Comparison of ENCODE assay signal across 23 cellular contexts in the genomic region with DNA sequence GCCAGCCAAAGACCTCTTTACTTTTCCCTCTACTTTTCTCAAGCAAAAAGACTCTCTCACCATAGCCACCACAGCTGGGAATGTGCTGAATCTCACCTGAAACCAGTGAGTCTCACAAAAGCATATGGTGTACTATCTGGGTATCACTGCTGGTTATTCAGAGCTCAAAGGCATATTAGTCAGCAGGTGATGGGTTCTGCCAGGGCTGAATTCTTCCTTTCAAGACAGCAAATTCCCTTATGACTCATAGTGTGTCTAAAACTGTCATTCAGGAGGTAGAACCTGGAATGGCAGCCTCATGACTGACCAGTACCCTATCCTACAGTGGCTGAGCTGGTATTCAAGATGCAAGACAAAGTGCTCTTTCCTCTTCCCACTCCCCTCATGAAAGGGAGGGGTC.
DNase-seq lines count a peak whose midpoint lies in the region; TF ChIP-seq lines count a peak whose summit lies in the region.
"Had no signal": no experiment of that assay in that cellular context is flagged by ENCODE, and none has a peak within 500 bp of the region (broad histone marks: within the 10 kb centered on the region; RNA-seq: fewer than 3 reads in every experiment).

No MANE protein-coding gene starts in this region.

- no peak for TF ChIP-seq CTCF in HFF-Myc (IDR thresholded peaks at IDR 0.05; ENCODE audit: low read depth, low read length, missing control alignments)
- TF ChIP-seq CTCF in PC-9 (conservative IDR thresholded peaks at IDR 0.05): no peak
- TF ChIP-seq CTCF in brain microvascular endothelial cell (IDR thresholded peaks at IDR 0.05; ENCODE audit: low read depth, low read length, missing control alignments): no peak
- TF ChIP-seq CTCF in hepatocyte (IDR thresholded peaks at IDR 0.05; ENCODE audit: poor library complexity): no peak

- H3K9me3 ChIP-seq in PC-9 (ENCODE audit: insufficient read depth, low read depth) (no peaks in the 10 kb centered on the region), hepatocyte (ENCODE audit: low read depth) (no peaks in the 10 kb centered on the region)
- no peaks in the 10 kb centered on the region for H3K9me3 ChIP-seq in effector memory CD4-positive, alpha-beta T cell (ENCODE audit: control insufficient read depth, low read length)
- H3K9me3 ChIP-seq: lower lobe of right lung, neutrophil, SJCRH30 had no signal

- no peaks in the 10 kb centered on the region for H3K36me3 ChIP-seq in PC-9 (ENCODE audit: low read depth)
- H3K36me3 ChIP-seq in brain microvascular endothelial cell (replicated peaks): no peaks in the 10 kb centered on the region
- H3K36me3 ChIP-seq in hepatocyte (replicated peaks; ENCODE audit: insufficient read depth, low read depth): no peaks in the 10 kb centered on the region
- no peaks in the 10 kb centered on the region for H3K36me3 ChIP-seq in effector memory CD4-positive, alpha-beta T cell (ENCODE audit: control insufficient read depth, insufficient read depth, low read length)
- H3K36me3 ChIP-seq: lower lobe of right lung, neutrophil, SJCRH30, stomach had no signal

- H3K4me3 ChIP-seq in HFF-Myc (replicated peaks; ENCODE audit: low read depth, low read length) (no peak overlapping the region), PC-9 (no peak overlapping the region), brain microvascular endothelial cell (ENCODE audit: low read depth, low read length) (no peak overlapping the region), hepatocyte (no peak overlapping the region)
- no peak overlapping the region for H3K4me3 ChIP-seq in effector memory CD4-positive, alpha-beta T cell (ENCODE audit: insufficient read depth, low read depth, low read length, poor library complexity, severe bottlenecking)
- H3K4me3 ChIP-seq: lower lobe of right lung, SJCRH30, stomach had no signal

- H3K9me2 ChIP-seq in PC-9 (ENCODE audit: insufficient read depth): no peaks in the 10 kb centered on the region
- H3K9me2 ChIP-seq in hepatocyte (replicated peaks; ENCODE audit: insufficient read depth): no peaks in the 10 kb centered on the region

- H3K4me2 ChIP-seq in PC-9: no peak overlapping the region
- no peak overlapping the region for H3K4me2 ChIP-seq in hepatocyte

- H3K79me2 ChIP-seq in PC-9 (ENCODE audit: low read depth) (no peaks in the 10 kb centered on the region), hepatocyte (no peaks in the 10 kb centered on the region)

- H3K27ac ChIP-seq in PC-9 (no peak overlapping the region), brain microvascular endothelial cell (no peak overlapping the region), hepatocyte (no peak overlapping the region)
- no peak overlapping the region for H3K27ac ChIP-seq in effector memory CD4-positive, alpha-beta T cell (ENCODE audit: insufficient read depth, low read length, poor library complexity, severe bottlenecking)
- H3K27ac ChIP-seq: lower lobe of right lung, neutrophil, SJCRH30, stomach had no signal

- DNase-seq in HFF-Myc (ENCODE audit: extremely low read depth, low read depth) (peak; percentile 0), PC-9 (peak; percentile 8 to 39), brain microvascular endothelial cell (peak; percentile 7), non-pigmented ciliary epithelial cell (ENCODE audit: low read depth) (peak; percentile 1), hepatocyte (ENCODE audit: low spot score) (no peak), OCI-M2 (lab: John Stamatoyannopoulos, UW; ENCODE audit: unreplicated experiment) (no peak), iPS-NIHi11 (ENCODE audit: low spot score) (no peak)
- no peak for DNase-seq in effector memory CD4-positive, alpha-beta T cell
- DNase-seq: activated CD8-positive, alpha-beta T cell treated with anti-CD3 and anti-CD28 coated beads for 36 hours; amygdala; CD4-positive, alpha-beta memory T cell; effector memory CD8-positive, alpha-beta T cell; GF-D8; head of caudate nucleus; immature natural killer cell; lower lobe of right lung; NCI-H1436; NCI-H526; SJCRH30; stimulated activated CD4-positive, alpha-beta T cell treated with anti-CD3 and anti-CD28 coated beads, Interleukin-4, amount 100 ng/mL, for 24 hours; stomach; T-helper 2 cell had no signal

- BruUV-seq in PC-9 (replicated peaks; lab: Mats Ljungman, UMichigan): no TSS peak

- in situ Hi-C loops in brain microvascular endothelial cell (cut with HindIII; ENCODE audit: low pct_ligation_motif_present, low sequenced_read_pairs): no loop called here

- intact Hi-C loops in PC-9 (cut with micrococcal nuclease; ENCODE audit: unreplicated experiment): no loop called here

- H4K20me1 ChIP-seq in PC-9 (ENCODE audit: insufficient read depth) (no peaks in the 10 kb centered on the region), hepatocyte (ENCODE audit: insufficient read depth, poor library complexity, severe bottlenecking) (no peaks in the 10 kb centered on the region)

- CTCF ChIA-PET in PC-9 (lab: Charles Lee): no interaction called here

- no peak overlapping the region for H2AFZ ChIP-seq in PC-9
- no peak overlapping the region for H2AFZ ChIP-seq in hepatocyte

- H3K4me1 ChIP-seq in PC-9 (replicated peaks; ENCODE audit: insufficient read depth) (no peaks in the 10 kb centered on the region), hepatocyte (ENCODE audit: insufficient read depth) (no peaks in the 10 kb centered on the region)
- no peaks in the 10 kb centered on the region for H3K4me1 ChIP-seq in effector memory CD4-positive, alpha-beta T cell (ENCODE audit: control insufficient read depth, insufficient read depth, low read length, poor library complexity, severe bottlenecking)
- H3K4me1 ChIP-seq: lower lobe of right lung, SJCRH30, stomach had no signal

- POLR2A ChIA-PET in PC-9 (lab: Charles Lee; ENCODE audit: unreplicated experiment): interaction anchor here (0.7 kb wide), 1 partner anchor 48 kb away, joined by 4 read pairs; no protein-coding TSS in a partner anchor

- H3K27me3 ChIP-seq in PC-9 (ENCODE audit: insufficient read depth, low read depth) (no peaks in the 10 kb centered on the region), brain microvascular endothelial cell (replicated peaks) (no peaks in the 10 kb centered on the region), hepatocyte (no peaks in the 10 kb centered on the region)
- H3K27me3 ChIP-seq in effector memory CD4-positive, alpha-beta T cell (replicated peaks; ENCODE audit: control insufficient read depth, insufficient read depth, low read length, poor library complexity, severe bottlenecking): no peaks in the 10 kb centered on the region
- H3K27me3 ChIP-seq: neutrophil, SJCRH30, stomach had no signal

- no peaks in the 10 kb centered on the region for H3F3A ChIP-seq in PC-9 (ENCODE audit: insufficient read depth, low read depth)

Comparison
In these comparisons a context has a peak if more than half of its experiments do, and no peak if none do; other contexts are left out.
1. DNase-seq: peak in HFF-Myc (single experiment), PC-9 (2 of 2), brain microvascular endothelial cell (single experiment) and non-pigmented ciliary epithelial cell (single experiment); none in hepatocyte (single experiment), OCI-M2 (single experiment), iPS-NIHi11 (single experiment) and effector memory CD4-positive, alpha-beta T cell (0 of 3).